In the genomic region with DNA sequence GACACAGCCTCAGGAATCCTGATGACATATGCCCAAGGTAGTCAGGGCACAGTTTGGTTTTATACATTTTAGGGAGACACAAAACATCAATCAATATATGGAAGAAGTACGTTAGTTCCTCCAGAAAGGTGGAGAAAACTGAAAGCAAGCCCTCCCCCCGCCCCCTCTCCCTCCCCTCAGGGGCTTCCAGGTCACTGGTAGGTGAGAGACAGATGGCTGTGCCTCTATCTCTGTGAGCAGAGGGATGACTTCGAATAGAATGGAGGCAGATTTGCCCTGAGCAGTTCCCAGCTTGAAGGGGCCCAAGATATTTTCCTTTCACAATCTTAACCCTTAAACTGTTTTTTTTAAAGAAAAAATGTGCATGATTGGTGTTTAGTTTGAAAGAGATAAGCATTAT, we compare ENCODE assay signal across 15 cellular contexts.
A peak's percentile ranks its signal among the peaks of the same experiment; 100 is the strongest.
DNase-seq lines count a peak whose midpoint lies in the region; ATAC-seq, FAIRE-seq and TF ChIP-seq lines count a peak whose summit lies in the region.
"Had no signal": no experiment of that assay in that cellular context is flagged by ENCODE, and none has a peak within 500 bp of the region (broad histone marks: within the 10 kb centered on the region; RNA-seq: fewer than 3 reads in every experiment).

No MANE protein-coding gene starts in this region.

- FAIRE-seq in small intestine (lab: Jason Lieb, UNC) = no peak
- FAIRE-seq: A204.1 had no signal

- H3K79me2 ChIP-seq in GM23338 (replicated peaks; ENCODE audit: insufficient read depth) (no peaks in the 10 kb centered on the region), neural progenitor cell (ENCODE audit: low read depth) (no peaks in the 10 kb centered on the region)

- intact Hi-C loops in left colon (cut with DNase I, micrococcal nuclease) = no loop called here

- peak overlapping the region; percentile 83; the same call in 1 of the 2 replicates for H3K27ac ChIP-seq in GM23338 (ENCODE audit: low read depth)
- H3K27ac ChIP-seq in endodermal cell (ENCODE audit: low read depth, low read length) = no peak overlapping the region
- no peak overlapping the region for H3K27ac ChIP-seq in neural progenitor cell
- no peak overlapping the region for H3K27ac ChIP-seq in small intestine (ENCODE audit: low read depth in 1 of 2, low read length in 1 of 2)

- H3K4me1 ChIP-seq in GM23338 (ENCODE audit: insufficient read depth) (peaks cover 48% of the 10 kb centered on the region), endodermal cell (ENCODE audit: control insufficient read depth, insufficient read depth, low read length) (no peaks in the 10 kb centered on the region), neural progenitor cell (no peaks in the 10 kb centered on the region), small intestine (ENCODE audit: control insufficient read depth in 2 of 2, insufficient read depth in 1 of 2, low read depth in 1 of 2, low read length in 1 of 2) (no peaks in the 10 kb centered on the region)

- H3K9ac ChIP-seq in endodermal cell (ENCODE audit: extremely low read depth, low read length, poor library complexity, severe bottlenecking) (peak overlapping the region; percentile 98), neural progenitor cell (no peak overlapping the region)

- H3K4me1 Mint-ChIP-seq in GM23338 (peaks cover 30% of the 10 kb centered on the region), endodermal cell (peaks cover 27% of the 10 kb centered on the region), neural progenitor cell (no peaks in the 10 kb centered on the region)
- H3K4me1 Mint-ChIP-seq: B cell; CD4-positive, alpha-beta memory T cell had no signal

- H3K27ac Mint-ChIP-seq in GM23338 = no peak overlapping the region
- no peak overlapping the region for H3K27ac Mint-ChIP-seq in endodermal cell
- no peak overlapping the region for H3K27ac Mint-ChIP-seq in neural progenitor cell
- H3K27ac Mint-ChIP-seq: B cell; CD4-positive, alpha-beta memory T cell had no signal

- H3K4me3 ChIP-seq in GM23338 (no peak overlapping the region), endodermal cell (ENCODE audit: low read length) (peak overlapping the region; percentile 97), neural progenitor cell (no peak overlapping the region), small intestine (ENCODE audit: low read depth in 1 of 2, low read length in 2 of 2) (no peak overlapping the region)

- H2AFZ ChIP-seq in GM23338 = peak overlapping the region; percentile 9; the same call in 1 of the 2 replicates
- peak overlapping the region; percentile 13 for H2AFZ ChIP-seq in neural progenitor cell (replicated peaks)

- H3K36me3 ChIP-seq in GM23338 (ENCODE audit: insufficient read depth) (no peaks in the 10 kb centered on the region), endodermal cell (ENCODE audit: control insufficient read depth, insufficient read depth, low read length) (peaks cover 23% of the 10 kb centered on the region), neural progenitor cell (no peaks in the 10 kb centered on the region), small intestine (ENCODE audit: control insufficient read depth in 2 of 2, insufficient read depth in 2 of 2, low read length in 2 of 2) (no peaks in the 10 kb centered on the region)

- DNase-seq in GM23338 (ENCODE audit: low spot score) (peak; percentile 25), NCI-H82 (lab: John Stamatoyannopoulos, UW) (peak; percentile 53), endodermal cell (peak; percentile 89), neural progenitor cell (ENCODE audit: low spot score) (no peak), small intestine (no peak), cerebellar cortex (ENCODE audit: low spot score) (no peak), left colon (no peak)
- DNase-seq: C1 segment of cervical spinal cord; CD4-positive, alpha-beta memory T cell; DMS79; GF-D8; H7; KBM-7 had no signal

- H3K9me2 ChIP-seq in GM23338 (ENCODE audit: insufficient read depth) = no peaks in the 10 kb centered on the region

- H3K27me3 Mint-ChIP-seq in GM23338 (ENCODE audit: insufficient read depth, low read depth, poor library complexity) (no peaks in the 10 kb centered on the region), endodermal cell (ENCODE audit: insufficient read depth) (no peaks in the 10 kb centered on the region), neural progenitor cell (ENCODE audit: insufficient read depth, low read depth) (no peaks in the 10 kb centered on the region)
- H3K27me3 Mint-ChIP-seq: B cell; CD4-positive, alpha-beta memory T cell had no signal

- H3K4me2 ChIP-seq in GM23338 (peak overlapping the region; percentile 58), neural progenitor cell (no peak overlapping the region)

- WGBS in endodermal cell (ENCODE audit: insufficient coverage in 1 of 2, insufficient read length in 1 of 2), 2 experiments = 0% methylated on average over 1 of the region's 3 CpGs; no CpG with 5 or more reads in 1 of the 2 experiments
- WGBS in small intestine, 3 donors = 22 to 40% (median 24%) methylated on average over 3 of the region's 3 CpGs

- H3K9me3 ChIP-seq in endodermal cell (ENCODE audit: control insufficient read depth, low read length) (no peaks in the 10 kb centered on the region), neural progenitor cell (ENCODE audit: low read depth) (no peaks in the 10 kb centered on the region), small intestine (ENCODE audit: control insufficient read depth, low read depth) (no peaks in the 10 kb centered on the region)

- H3K4me3 Mint-ChIP-seq in GM23338 (no peak overlapping the region), endodermal cell (no peak overlapping the region), neural progenitor cell (no peak overlapping the region)
- H3K4me3 Mint-ChIP-seq: B cell; CD4-positive, alpha-beta memory T cell had no signal

- H3K9me3 Mint-ChIP-seq in GM23338 = no peaks in the 10 kb centered on the region
- H3K9me3 Mint-ChIP-seq in endodermal cell = no peaks in the 10 kb centered on the region
- H3K9me3 Mint-ChIP-seq in neural progenitor cell = no peaks in the 10 kb centered on the region

- H3F3A ChIP-seq in GM23338 (replicated peaks; ENCODE audit: low read depth) = no peaks in the 10 kb centered on the region
- no peaks in the 10 kb centered on the region for H3F3A ChIP-seq in neural progenitor cell (ENCODE audit: low read depth)

- no peaks in the 10 kb centered on the region for H3K27me3 ChIP-seq in GM23338 (ENCODE audit: insufficient read depth)
- H3K27me3 ChIP-seq in endodermal cell (ENCODE audit: control insufficient read depth, insufficient read depth, low read length, poor library complexity, severe bottlenecking) = no peaks in the 10 kb centered on the region
- no peaks in the 10 kb centered on the region for H3K27me3 ChIP-seq in neural progenitor cell
- no peaks in the 10 kb centered on the region for H3K27me3 ChIP-seq in small intestine (ENCODE audit: control insufficient read depth in 2 of 2, insufficient read depth in 2 of 2, low read length in 2 of 2)

- TF ChIP-seq CTCF in GM23338 (conservative IDR thresholded peaks at IDR 0.05; ENCODE audit: low read depth in 2 of 2) (no peak), endodermal cell (conservative IDR thresholded peaks at IDR 0.05) (no peak), neural progenitor cell (IDR thresholded peaks at IDR 0.05) (no peak)

- ATAC-seq in GM23338 = peak; percentile 36; the same call in 1 of the 3 replicates
- no peak for ATAC-seq in left colon

- H4K20me1 ChIP-seq in GM23338 (replicated peaks; ENCODE audit: insufficient read depth) (no peaks in the 10 kb centered on the region), neural progenitor cell (ENCODE audit: low read depth) (no peaks in the 10 kb centered on the region)

- H3K36me3 Mint-ChIP-seq in GM23338 (ENCODE audit: low read depth) (no peaks in the 10 kb centered on the region), endodermal cell (ENCODE audit: low read depth) (peaks cover 12% of the 10 kb centered on the region), neural progenitor cell (no peaks in the 10 kb centered on the region)
- H3K36me3 Mint-ChIP-seq: CD4-positive, alpha-beta memory T cell had no signal

TF ChIP-seq in GM23338, 12 proteins besides CTCF, POLR2A, EP300 and RAD21:
- TF ChIP-seq EZH2 (IDR thresholded peaks at IDR 0.05; ENCODE audit: low read depth, unreplicated experiment) (no peak), JUNB (IDR thresholded peaks at IDR 0.05; ENCODE audit: unreplicated experiment) (no peak), STAT1 (IDR thresholded peaks at IDR 0.05; ENCODE audit: unreplicated experiment) (no peak), EZH2phosphoT487 (IDR thresholded peaks at IDR 0.05; ENCODE audit: unreplicated experiment) (no peak), CREB1 (CRISPR knock-in tag; IDR thresholded peaks at IDR 0.05; ENCODE audit: low read depth) (no peak)
- TF ChIP-seq, protein P1, sequence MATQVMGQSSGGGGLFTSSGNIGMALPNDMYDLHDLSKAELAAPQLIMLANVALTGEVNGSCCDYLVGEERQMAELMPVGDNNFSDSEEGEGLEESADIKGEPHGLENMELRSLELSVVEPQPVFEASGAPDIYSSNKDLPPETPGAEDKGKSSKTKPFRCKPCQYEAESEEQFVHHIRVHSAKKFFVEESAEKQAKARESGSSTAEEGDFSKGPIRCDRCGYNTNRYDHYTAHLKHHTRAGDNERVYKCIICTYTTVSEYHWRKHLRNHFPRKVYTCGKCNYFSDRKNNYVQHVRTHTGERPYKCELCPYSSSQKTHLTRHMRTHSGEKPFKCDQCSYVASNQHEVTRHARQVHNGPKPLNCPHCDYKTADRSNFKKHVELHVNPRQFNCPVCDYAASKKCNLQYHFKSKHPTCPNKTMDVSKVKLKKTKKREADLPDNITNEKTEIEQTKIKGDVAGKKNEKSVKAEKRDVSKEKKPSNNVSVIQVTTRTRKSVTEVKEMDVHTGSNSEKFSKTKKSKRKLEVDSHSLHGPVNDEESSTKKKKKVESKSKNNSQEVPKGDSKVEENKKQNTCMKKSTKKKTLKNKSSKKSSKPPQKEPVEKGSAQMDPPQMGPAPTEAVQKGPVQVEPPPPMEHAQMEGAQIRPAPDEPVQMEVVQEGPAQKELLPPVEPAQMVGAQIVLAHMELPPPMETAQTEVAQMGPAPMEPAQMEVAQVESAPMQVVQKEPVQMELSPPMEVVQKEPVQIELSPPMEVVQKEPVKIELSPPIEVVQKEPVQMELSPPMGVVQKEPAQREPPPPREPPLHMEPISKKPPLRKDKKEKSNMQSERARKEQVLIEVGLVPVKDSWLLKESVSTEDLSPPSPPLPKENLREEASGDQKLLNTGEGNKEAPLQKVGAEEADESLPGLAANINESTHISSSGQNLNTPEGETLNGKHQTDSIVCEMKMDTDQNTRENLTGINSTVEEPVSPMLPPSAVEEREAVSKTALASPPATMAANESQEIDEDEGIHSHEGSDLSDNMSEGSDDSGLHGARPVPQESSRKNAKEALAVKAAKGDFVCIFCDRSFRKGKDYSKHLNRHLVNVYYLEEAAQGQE (IDR thresholded peaks at IDR 0.05; ENCODE audit: unreplicated experiment) = no peak

Comparison
In these comparisons a context has a peak if more than half of its experiments do, and no peak if none do; other contexts are left out.
1. DNase-seq: peak in GM23338 (single experiment), NCI-H82 (single experiment) and endodermal cell (single experiment); none in neural progenitor cell (single experiment), small intestine (single experiment), cerebellar cortex (single experiment) and left colon (0 of 2).